Comparison of ENCODE assay signal across 14 cellular contexts in genomic region chr1:179831852-179832699, GRCh38. TPM values are rescaled to one million over a fixed set of nuclear protein-coding genes. Genes with fewer than 3 reads are reported as not detected.
DNase-seq lines count a peak whose midpoint lies in the region; ATAC-seq and TF ChIP-seq lines count a peak whose summit lies in the region.
"Had no signal": no experiment of that assay in that cellular context is flagged by ENCODE, and none has a peak within 500 bp of the region (broad histone marks: within the 10 kb centered on the region; RNA-seq: fewer than 3 reads in every experiment).

No MANE protein-coding gene starts in this region.

- peak; percentile 77 for ATAC-seq in activated T-helper 17 cell treated with anti-CD3 and anti-CD28 coated beads, Interleukin-2, amount 50 U/mL, for 72 hours (replicated peaks)
- ATAC-seq in GM21619 (IDR thresholded peaks at IDR 0.05; ENCODE audit: unreplicated experiment) (no peak), GM18867 (IDR thresholded peaks at IDR 0.05; ENCODE audit: unreplicated experiment) (no peak)
- ATAC-seq: gastroesophageal sphincter, left ventricle myocardium superior had no signal

- H3K36me3 ChIP-seq in BLaER1, result peaks cover 7% of the 10 kb centered on the region; the same call in 1 of the 2 replicates
- H3K36me3 ChIP-seq in kidney epithelial cell (ENCODE audit: control insufficient read depth, insufficient read depth, low read length), result no peaks in the 10 kb centered on the region

- H3K27me3 Mint-ChIP-seq in activated T-helper 17 cell treated with anti-CD3 and anti-CD28 coated beads, Interleukin-2, amount 50 U/mL, for 72 hours, result no peaks in the 10 kb centered on the region

- TF ChIP-seq CTCF in kidney epithelial cell (IDR thresholded peaks at IDR 0.05; ENCODE audit: insufficient read depth, low read length, poor library complexity, severe bottlenecking), result no peak

- H3K9ac ChIP-seq in BLaER1, result no peak overlapping the region

- H3K27ac Mint-ChIP-seq in activated T-helper 17 cell treated with anti-CD3 and anti-CD28 coated beads, Interleukin-2, amount 50 U/mL, for 72 hours, result peak overlapping the region; percentile 76
- H3K27ac Mint-ChIP-seq: HFFc6 had no signal

- H3K27me3 ChIP-seq in BLaER1, result no peaks in the 10 kb centered on the region
- no peaks in the 10 kb centered on the region for H3K27me3 ChIP-seq in kidney epithelial cell (ENCODE audit: control insufficient read depth, insufficient read depth, low read length)

- H3K4me3 Mint-ChIP-seq in activated T-helper 17 cell treated with anti-CD3 and anti-CD28 coated beads, Interleukin-2, amount 50 U/mL, for 72 hours, result peak overlapping the region; percentile 53
- H3K4me3 Mint-ChIP-seq: HFFc6 had no signal

- H3K4me3 ChIP-seq in BLaER1 (no peak overlapping the region), kidney epithelial cell (ENCODE audit: low read depth, low read length) (no peak overlapping the region)
- H3K4me3 ChIP-seq: gastroesophageal sphincter had no signal

- peaks cover 17% of the 10 kb centered on the region for H3K4me1 Mint-ChIP-seq in activated T-helper 17 cell treated with anti-CD3 and anti-CD28 coated beads, Interleukin-2, amount 50 U/mL, for 72 hours

- H3K4me1 ChIP-seq in BLaER1, result peaks cover 14% of the 10 kb centered on the region
- H3K4me1 ChIP-seq: Caco-2, gastroesophageal sphincter had no signal

- peak; percentile 37 for DNase-seq in HK-2 (ENCODE audit: unreplicated experiment)
- DNase-seq in kidney epithelial cell (ENCODE audit: low read depth), result peak; percentile 45
- no peak for DNase-seq in retina
- no peak for DNase-seq in COR-L47 (lab: John Stamatoyannopoulos, UW)
- DNase-seq: Caco-2, cortex of kidney, HFFc6, left ventricle myocardium superior, NCI-H1105 treated with DMSO at 0.1 percent for 48 hours had no signal

- H4K20me1 ChIP-seq in BLaER1, result no peaks in the 10 kb centered on the region

- H3K9me3 ChIP-seq in BLaER1, result 0 out of 2 replicates have a peak, but pooled peaks cover 3% of the 10 kb centered on the region
- H3K9me3 ChIP-seq: Caco-2, gastroesophageal sphincter had no signal

- H3K4me2 ChIP-seq in BLaER1, result peak overlapping the region; percentile 5

- no peak overlapping the region for H3K27ac ChIP-seq in BLaER1
- H3K27ac ChIP-seq: gastroesophageal sphincter had no signal

- no peaks in the 10 kb centered on the region for H3K9me3 Mint-ChIP-seq in activated T-helper 17 cell treated with anti-CD3 and anti-CD28 coated beads, Interleukin-2, amount 50 U/mL, for 72 hours
- H3K9me3 Mint-ChIP-seq: HFFc6 had no signal

- H3K36me3 Mint-ChIP-seq in activated T-helper 17 cell treated with anti-CD3 and anti-CD28 coated beads, Interleukin-2, amount 50 U/mL, for 72 hours (ENCODE audit: low read depth), result peaks cover 5% of the 10 kb centered on the region

RNA-seq across cellular contexts. Expression of gene TOR1AIP2, which starts 45.5 kb away (rescaled TPM):
- 10 to 100 TPM; 63.3 to 72.9 TPM for total RNA-seq in activated T-helper 17 cell treated with anti-CD3 and anti-CD28 coated beads, Interleukin-2, amount 50 U/mL, for 72 hours
- 52.9 and 64.1 TPM in 2 replicates for total RNA-seq in kidney epithelial cell

RNA-seq across cellular contexts. Expression of gene TOR1AIP1, which starts 50.0 kb away (rescaled TPM):
- 10 to 100 TPM; 61.8 to 62.0 TPM for total RNA-seq in activated T-helper 17 cell treated with anti-CD3 and anti-CD28 coated beads, Interleukin-2, amount 50 U/mL, for 72 hours
- 43.0 and 49.2 TPM in 2 replicates for total RNA-seq in kidney epithelial cell

Comparison
In these comparisons a context has a peak if more than half of its experiments do, and no peak if none do; other contexts are left out.
1. DNase-seq: peak in HK-2 (single experiment) and kidney epithelial cell (single experiment); none in retina (single experiment) and COR-L47 (single experiment).